ENCODE assay signal across 9 cellular contexts in the genomic region with DNA sequence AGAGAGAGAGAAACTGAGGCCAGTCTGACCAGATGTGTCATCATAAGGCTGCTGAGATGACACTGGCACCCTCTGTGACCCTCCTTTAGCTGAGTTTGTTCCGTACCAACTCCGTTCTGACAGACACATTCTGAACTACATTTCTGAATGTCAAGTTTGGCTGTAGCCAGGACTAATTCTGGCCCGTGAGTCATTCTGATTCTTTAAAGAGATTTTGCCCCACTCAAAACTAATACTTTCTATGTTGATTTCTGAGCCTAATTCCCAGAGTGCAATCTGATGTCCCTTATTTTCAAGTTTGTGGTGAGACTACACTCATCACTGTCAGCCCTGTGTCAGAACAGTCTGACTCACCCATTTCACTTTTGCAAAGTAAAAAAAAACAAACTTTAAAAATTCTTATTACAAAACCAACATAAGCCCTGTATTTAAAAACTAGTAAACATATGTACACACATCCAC.
A peak's percentile ranks its signal among the peaks of the same experiment; 100 is the strongest.
DNase-seq lines count a peak whose midpoint lies in the region; ATAC-seq and TF ChIP-seq lines count a peak whose summit lies in the region.
"Had no signal": no experiment of that assay in that cellular context is flagged by ENCODE, and none has a peak within 500 bp of the region (broad histone marks: within the 10 kb centered on the region; RNA-seq: fewer than 3 reads in every experiment).

No MANE protein-coding gene starts in this region.

- peak; percentile 83 for ATAC-seq in gastroesophageal sphincter

- no peaks in the 10 kb centered on the region for H3K36me3 Mint-ChIP-seq in activated CD4-positive, alpha-beta memory T cell treated with anti-CD3 and anti-CD28 coated beads for 36 hours
- H3K36me3 Mint-ChIP-seq: IgD-negative memory B cell had no signal

- no peak for TF ChIP-seq EP300 in gastroesophageal sphincter (IDR thresholded peaks at IDR 0.05)

- H3K4me1 ChIP-seq in gastroesophageal sphincter (peaks cover 0 to 5% (median 0%) of the 10 kb centered on the region in 3 donors), spleen (no peaks in the 10 kb centered on the region)

- WGBS in gastroesophageal sphincter (ENCODE audit: low coverage in 1 of 2), 2 donors: 19 to 51% methylated on average over 3 of the region's 3 CpGs
- 53 to 74% (median 68%) methylated on average over 3 of the region's 3 CpGs for WGBS in spleen, 5 donors

- no peaks in the 10 kb centered on the region for H3K9me3 Mint-ChIP-seq in activated CD4-positive, alpha-beta memory T cell treated with anti-CD3 and anti-CD28 coated beads for 36 hours
- H3K9me3 Mint-ChIP-seq: IgD-negative memory B cell had no signal

- no peaks in the 10 kb centered on the region for H3K4me1 Mint-ChIP-seq in activated CD4-positive, alpha-beta memory T cell treated with anti-CD3 and anti-CD28 coated beads for 36 hours (ENCODE audit: low read depth)
- H3K4me1 Mint-ChIP-seq: IgD-negative memory B cell had no signal

- POLR2A ChIA-PET in activated CD4-positive, alpha-beta memory T cell treated with anti-CD3 and anti-CD28 coated beads for 36 hours (lab: Charles Lee): no interaction called here

- intact Hi-C loops in activated CD4-positive, alpha-beta memory T cell treated with anti-CD3 and anti-CD28 coated beads for 36 hours (cut with micrococcal nuclease): loop anchor here (10.0 kb wide), 1 partner anchor 86 kb away; no protein-coding TSS in a partner anchor
- intact Hi-C loops in spleen (cut with DNase I; ENCODE audit: low total_unique reads): no loop called here

- no peaks in the 10 kb centered on the region for H3K27me3 Mint-ChIP-seq in activated CD4-positive, alpha-beta memory T cell treated with anti-CD3 and anti-CD28 coated beads for 36 hours
- H3K27me3 Mint-ChIP-seq: IgD-negative memory B cell had no signal

- H3K27ac Mint-ChIP-seq in activated CD4-positive, alpha-beta memory T cell treated with anti-CD3 and anti-CD28 coated beads for 36 hours: no peak overlapping the region
- H3K27ac Mint-ChIP-seq: IgD-negative memory B cell had no signal

- DNase-seq in GM12864 (ENCODE audit: low read depth): peak; percentile 13
- DNase-seq in H4 (ENCODE audit: low spot score): peak; percentile 37
- peak; percentile 84 for DNase-seq in MV-4-11 (lab: John Stamatoyannopoulos, UW)
- DNase-seq in stimulated activated naive CD4-positive, alpha-beta T cell treated with Interleukin-2 at 50 U/mL for 16 hours (lab: John Stamatoyannopoulos, UW): no peak
- DNase-seq in activated CD4-positive, alpha-beta memory T cell treated with anti-CD3 and anti-CD28 coated beads for 36 hours: no peak
- no peak for DNase-seq in spleen
- no peak for DNase-seq in inferior parietal cortex (ENCODE audit: extremely low spot score)

- TF ChIP-seq CTCF in GM12864 (IDR thresholded peaks at IDR 0.05; ENCODE audit: low read depth, low read length, missing control alignments) (no peak), gastroesophageal sphincter (IDR thresholded peaks at IDR 0.05) (no peak), spleen (IDR thresholded peaks at IDR 0.05 in 8 of 11, conservative IDR thresholded peaks at IDR 0.05 in 3 of 11) (no peak)

- H3K9me3 ChIP-seq in gastroesophageal sphincter (no peaks in the 10 kb centered on the region), spleen (no peaks in the 10 kb centered on the region)

- TF ChIP-seq POLR2A in gastroesophageal sphincter (IDR thresholded peaks at IDR 0.05) (no peak), spleen (IDR thresholded peaks at IDR 0.05) (no peak)

- CTCF ChIA-PET in activated CD4-positive, alpha-beta memory T cell treated with anti-CD3 and anti-CD28 coated beads for 36 hours (lab: Charles Lee): no interaction called here

- H3K36me3 ChIP-seq in gastroesophageal sphincter (no peaks in the 10 kb centered on the region), spleen (no peaks in the 10 kb centered on the region)

- no peak overlapping the region for H3K4me3 Mint-ChIP-seq in activated CD4-positive, alpha-beta memory T cell treated with anti-CD3 and anti-CD28 coated beads for 36 hours
- H3K4me3 Mint-ChIP-seq: IgD-negative memory B cell had no signal

- H3K4me3 ChIP-seq in GM12864 (ENCODE audit: low read depth, low read length) (no peak overlapping the region), gastroesophageal sphincter (no peak overlapping the region), spleen (no peak overlapping the region)

- H3K27ac ChIP-seq in gastroesophageal sphincter (peak overlapping the region in 3 of 4 donors; percentile 60 to 80 (median 65)), spleen (no peak overlapping the region)

- H3K27me3 ChIP-seq in gastroesophageal sphincter: no peaks in the 10 kb centered on the region
- no peaks in the 10 kb centered on the region for H3K27me3 ChIP-seq in spleen (replicated peaks in 1 of 7)

Comparison
In these comparisons a context has a peak if more than half of its experiments do, and no peak if none do; other contexts are left out.
1. DNase-seq: peak in GM12864 (single experiment), H4 (single experiment) and MV-4-11 (single experiment); none in stimulated activated naive CD4-positive, alpha-beta T cell treated with Interleukin-2 at 50 U/mL for 16 hours (single experiment), activated CD4-positive, alpha-beta memory T cell treated with anti-CD3 and anti-CD28 coated beads for 36 hours (single experiment), spleen (single experiment) and inferior parietal cortex (single experiment).
2. H3K27ac ChIP-seq: peak in gastroesophageal sphincter (3 of 4); none in spleen (0 of 8).